27 cellular contexts compared by ENCODE assay signal in the genomic region with DNA sequence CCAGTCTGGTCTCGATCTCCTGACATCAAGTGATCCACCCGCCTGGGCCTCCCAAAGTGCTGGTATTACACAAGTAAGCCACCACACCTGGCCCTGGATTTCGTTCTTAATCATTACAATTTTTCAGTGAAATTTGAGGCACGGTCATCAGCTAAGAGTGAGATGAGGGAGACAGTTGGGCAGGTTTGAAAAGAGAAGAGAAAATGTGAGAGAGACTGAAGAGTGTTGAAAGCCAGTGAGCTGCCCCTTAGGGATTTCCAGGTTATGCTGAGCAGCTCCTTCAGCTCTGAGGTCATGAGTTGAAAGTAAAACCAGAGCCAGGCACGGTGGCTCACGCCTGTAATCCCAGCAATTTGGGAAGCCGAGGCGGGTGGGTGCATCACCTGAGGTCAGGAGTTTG. TPM values are rescaled to one million over a fixed set of nuclear protein-coding genes. Genes with fewer than 3 reads are reported as not detected.
A peak's percentile ranks its signal among the peaks of the same experiment; 100 is the strongest.
DNase-seq lines count a peak whose midpoint lies in the region; ATAC-seq and TF ChIP-seq lines count a peak whose summit lies in the region.
"Had no signal": no experiment of that assay in that cellular context is flagged by ENCODE, and none has a peak within 500 bp of the region (broad histone marks: within the 10 kb centered on the region; RNA-seq: fewer than 3 reads in every experiment).

No MANE protein-coding gene starts in this region.

- no peaks in the 10 kb centered on the region for H3K27me3 ChIP-seq in upper lobe of right lung
- H3K27me3 ChIP-seq: BE2C, ovary, SJSA1 had no signal

- H3K27ac Mint-ChIP-seq in stimulated activated naive CD8-positive, alpha-beta T cell treated with anti-CD3 and anti-CD28 coated beads, Interleukin-15, Interleukin-2, amounts not matched to agents 100 ng/mL and 50 ng/mL, for 24 hours: peak overlapping the region; percentile 13
- H3K27ac Mint-ChIP-seq: activated naive CD8-positive, alpha-beta T cell; natural killer cell had no signal

- no peak overlapping the region for H3K27ac ChIP-seq in upper lobe of right lung
- H3K27ac ChIP-seq: A549, ovary, SJSA1 had no signal

- H3K4me1 Mint-ChIP-seq in stimulated activated naive CD8-positive, alpha-beta T cell treated with anti-CD3 and anti-CD28 coated beads, Interleukin-15, Interleukin-2, amounts not matched to agents 100 ng/mL and 50 ng/mL, for 24 hours (ENCODE audit: low read depth): peaks cover 7% of the 10 kb centered on the region

- no peaks in the 10 kb centered on the region for H3K36me3 ChIP-seq in upper lobe of right lung
- H3K36me3 ChIP-seq: BE2C, ovary, SJSA1 had no signal

- no peaks in the 10 kb centered on the region for H3K9me3 Mint-ChIP-seq in stimulated activated naive CD8-positive, alpha-beta T cell treated with anti-CD3 and anti-CD28 coated beads, Interleukin-15, Interleukin-2, amounts not matched to agents 100 ng/mL and 50 ng/mL, for 24 hours
- H3K9me3 Mint-ChIP-seq: natural killer cell had no signal

- no peaks in the 10 kb centered on the region for H3K27me3 Mint-ChIP-seq in stimulated activated naive CD8-positive, alpha-beta T cell treated with anti-CD3 and anti-CD28 coated beads, Interleukin-15, Interleukin-2, amounts not matched to agents 100 ng/mL and 50 ng/mL, for 24 hours
- H3K27me3 Mint-ChIP-seq: activated naive CD8-positive, alpha-beta T cell had no signal

- no peak overlapping the region for H3K4me3 ChIP-seq in upper lobe of right lung
- H3K4me3 ChIP-seq: A549, ovary, SJSA1 had no signal

- no peak for ATAC-seq in stimulated activated naive CD8-positive, alpha-beta T cell treated with anti-CD3 and anti-CD28 coated beads, Interleukin-15, Interleukin-2, amounts not matched to agents 100 U/mL and 50 U/mL, for 24 hours
- ATAC-seq in HG03378 (IDR thresholded peaks at IDR 0.05; ENCODE audit: unreplicated experiment) (peak; percentile 25), upper lobe of right lung (no peak)
- ATAC-seq: A549, left lobe of liver, natural killer cell, Panc1, sciatic nerve had no signal

- peaks cover 10% of the 10 kb centered on the region for H3K4me1 ChIP-seq in upper lobe of right lung
- H3K4me1 ChIP-seq: BE2C had no signal

- H3K36me3 Mint-ChIP-seq in stimulated activated naive CD8-positive, alpha-beta T cell treated with anti-CD3 and anti-CD28 coated beads, Interleukin-15, Interleukin-2, amounts not matched to agents 100 ng/mL and 50 ng/mL, for 24 hours (ENCODE audit: low read depth): no peaks in the 10 kb centered on the region
- H3K36me3 Mint-ChIP-seq: activated naive CD8-positive, alpha-beta T cell; natural killer cell had no signal

- H3K4me3 Mint-ChIP-seq in stimulated activated naive CD8-positive, alpha-beta T cell treated with anti-CD3 and anti-CD28 coated beads, Interleukin-15, Interleukin-2, amounts not matched to agents 100 ng/mL and 50 ng/mL, for 24 hours: no peak overlapping the region
- H3K4me3 Mint-ChIP-seq: activated naive CD8-positive, alpha-beta T cell; natural killer cell had no signal

- no peak for DNase-seq in stimulated activated naive CD8-positive, alpha-beta T cell treated with anti-CD3 and anti-CD28 coated beads, Interleukin-15, Interleukin-2, amounts not matched to agents 100 U/mL and 50 U/mL, for 24 hours
- DNase-seq in GM20000 (ENCODE audit: low spot score) (peak; percentile 38), upper lobe of right lung (peak; percentile 30), NCI-H1048 (lab: John Stamatoyannopoulos, UW) (no peak), mesenteric fat pad (ENCODE audit: low spot score) (no peak), GF-D8 (lab: John Stamatoyannopoulos, UW) (no peak)
- DNase-seq: activated CD4-positive, alpha-beta T cell treated with anti-CD3 and anti-CD28 coated beads for 1 hour; BE2C; cerebellar nuclear complex; foreskin fibroblast; H7; midbrain; natural killer cell; NCI-H1105 treated with DMSO at 0.1 percent for 48 hours; NCI-H2081; NCI-H446 treated with DMSO at 0.1 percent for 48 hours; ovary; stimulated activated CD4-positive, alpha-beta T cell treated with anti-CD3 and anti-CD28 coated beads, Interleukin-15, amount 100 ng/mL, for 24 hours; T-helper 1 cell had no signal

- no peak for TF ChIP-seq CTCF in GM20000 (IDR thresholded peaks at IDR 0.05; ENCODE audit: extremely low read depth, missing control alignments)
- TF ChIP-seq CTCF in upper lobe of right lung (IDR thresholded peaks at IDR 0.05): no peak

- H3K9me3 ChIP-seq in upper lobe of right lung: no peaks in the 10 kb centered on the region
- H3K9me3 ChIP-seq: A549, BE2C, ovary, SJSA1 had no signal

- intact Hi-C loops in upper lobe of right lung (cut with DNase I): no loop called here

RNA-seq across cellular contexts. Expression of gene UPF2, which starts 5.9 kb away (rescaled TPM):
- 20.1 TPM for total RNA-seq in upper lobe of right lung
- 16.4 TPM for total RNA-seq in mesenteric fat pad

RNA-seq across cellular contexts. Expression of gene DHTKD1, which starts 20.2 kb away (rescaled TPM):
- total RNA-seq in upper lobe of right lung (16.7 TPM), mesenteric fat pad (21.5 TPM)

Comparison
In these comparisons a context has a peak if more than half of its experiments do, and no peak if none do; other contexts are left out.
1. DNase-seq: peak in GM20000 (single experiment) and upper lobe of right lung (single experiment); none in stimulated activated naive CD8-positive, alpha-beta T cell treated with anti-CD3 and anti-CD28 coated beads, Interleukin-15, Interleukin-2, amounts not matched to agents 100 U/mL and 50 U/mL, for 24 hours (single experiment), NCI-H1048 (single experiment), mesenteric fat pad (single experiment) and GF-D8 (single experiment).